8 cellular contexts compared by ENCODE assay signal in the genomic region with DNA sequence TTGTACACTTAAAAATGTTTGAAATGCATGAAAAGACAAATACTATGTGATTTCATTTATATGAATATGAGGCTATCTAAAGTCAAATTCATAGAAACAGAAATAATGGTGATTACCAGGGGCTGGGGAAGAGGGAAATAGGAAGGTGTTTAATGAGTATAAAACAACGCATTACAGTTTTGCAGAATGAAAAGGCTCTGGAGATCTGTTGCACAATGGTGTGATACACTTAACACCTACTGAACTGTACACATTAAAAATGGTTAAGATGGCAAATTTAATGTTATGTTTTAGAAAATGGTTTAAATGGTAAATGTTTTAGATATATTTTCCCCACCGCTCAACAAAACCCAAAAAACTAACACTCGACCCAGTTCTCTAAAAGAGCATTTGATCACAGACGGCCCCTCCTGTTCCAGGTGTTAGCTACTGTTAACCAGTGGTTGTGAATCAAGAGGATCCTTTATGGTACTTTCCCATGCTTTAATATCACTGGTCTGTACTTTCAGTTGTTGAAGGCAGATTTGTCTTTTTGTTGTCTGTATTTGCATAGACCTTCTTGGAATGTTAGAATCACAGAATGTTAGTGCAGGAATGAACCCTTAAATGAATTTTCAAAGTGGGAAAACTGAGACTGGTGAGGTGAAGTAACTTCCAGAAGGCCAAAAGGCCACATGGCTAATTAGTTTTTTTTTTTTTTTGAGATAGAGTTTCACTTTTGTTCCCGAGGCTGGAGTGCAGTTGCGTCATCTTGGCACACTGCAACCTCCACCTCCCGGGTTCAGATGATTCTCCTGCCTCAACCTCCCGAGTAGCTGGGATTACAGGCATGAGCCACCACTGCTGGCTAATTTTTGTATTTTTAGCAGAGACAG. TPM values are rescaled to one million over a fixed set of nuclear protein-coding genes. Genes with fewer than 3 reads are reported as not detected.
DNase-seq lines count a peak whose midpoint lies in the region; ATAC-seq and TF ChIP-seq lines count a peak whose summit lies in the region.

No MANE protein-coding gene starts in this region.

- H3K4me1 ChIP-seq in left ventricle myocardium inferior (peaks cover 60% of the 10 kb centered on the region), transverse colon (peaks cover 25 to 64% (median 39%) of the 10 kb centered on the region in 4 donors)

- H3K27ac Mint-ChIP-seq in activated T-cell treated with anti-CD3 and anti-CD28 coated beads, Interleukin-2, amount 50 U/mL, for 72 hours: peak overlapping the region; percentile 3
- H3K27ac Mint-ChIP-seq in T-helper 1 cell treated with Interleukin-12 subunit alpha and Interleukin-12 subunit beta and Interleukin-4 antibody, amounts not matched to agents 30 μg/mL and 1 μg/mL, for 36 hours: peak overlapping the region; percentile 47

- in situ Hi-C loops in transverse colon (cut with MboI; ENCODE audit: low pct_ligation_motif_present in 1 of 4, low pct_unique_long_range_greater_than_20kb in 1 of 4, low sequenced_read_pairs in 3 of 4): no loop called here

- H3K4me3 Mint-ChIP-seq in activated T-cell treated with anti-CD3 and anti-CD28 coated beads, Interleukin-2, amount 50 U/mL, for 72 hours: peak overlapping the region; percentile 47 to 49
- peak overlapping the region; percentile 36 for H3K4me3 Mint-ChIP-seq in T-helper 1 cell treated with Interleukin-12 subunit alpha and Interleukin-12 subunit beta and Interleukin-4 antibody, amounts not matched to agents 30 μg/mL and 1 μg/mL, for 36 hours

- H3K27me3 ChIP-seq in left ventricle myocardium inferior (ENCODE audit: low read depth): no peaks in the 10 kb centered on the region
- H3K27me3 ChIP-seq in transverse colon: no peaks in the 10 kb centered on the region

- no peak for TF ChIP-seq CTCF in left ventricle myocardium inferior (IDR thresholded peaks at IDR 0.05; ENCODE audit: borderline replicate concordance)
- TF ChIP-seq CTCF in transverse colon (IDR thresholded peaks at IDR 0.05): no peak

- TF ChIP-seq EP300 in transverse colon (IDR thresholded peaks at IDR 0.05; ENCODE audit: low read depth): no peak

- H3K9me3 ChIP-seq in left ventricle myocardium inferior (replicated peaks) (no peaks in the 10 kb centered on the region), transverse colon (no peaks in the 10 kb centered on the region)

- H3K36me3 ChIP-seq in left ventricle myocardium inferior (peaks cover 12% of the 10 kb centered on the region), transverse colon (no peaks in the 10 kb centered on the region)

- no peak for DNase-seq in activated T-cell treated with anti-CD3 and anti-CD28 coated beads, Interleukin-2, amount 50 U/mL, for 72 hours
- DNase-seq in activated T-cell treated with anti-CD3 and anti-CD28 coated beads for 4 hours (no peak), left ventricle myocardium inferior (no peak), transverse colon (peak; percentile 53)
- DNase-seq in activated CD4-positive, CD25-positive, alpha-beta regulatory T cell treated with anti-CD3 and anti-CD28 coated beads, Interleukin-2, amount 50 U/mL, for 72 hours: no peak

- peaks cover 72% of the 10 kb centered on the region for H3K4me1 Mint-ChIP-seq in activated T-cell treated with anti-CD3 and anti-CD28 coated beads, Interleukin-2, amount 50 U/mL, for 72 hours (ENCODE audit: low read depth)
- peaks cover 37% of the 10 kb centered on the region for H3K4me1 Mint-ChIP-seq in T-helper 1 cell treated with Interleukin-12 subunit alpha and Interleukin-12 subunit beta and Interleukin-4 antibody, amounts not matched to agents 30 μg/mL and 1 μg/mL, for 36 hours (ENCODE audit: low read depth)

- intact Hi-C loops in left ventricle myocardium inferior (cut with micrococcal nuclease) (no loop called here), transverse colon (cut with DNase I; ENCODE audit: low total_unique reads) (no loop called here)

- H3K27me3 Mint-ChIP-seq in activated T-cell treated with anti-CD3 and anti-CD28 coated beads, Interleukin-2, amount 50 U/mL, for 72 hours (ENCODE audit: low read depth): no peaks in the 10 kb centered on the region
- no peaks in the 10 kb centered on the region for H3K27me3 Mint-ChIP-seq in T-helper 1 cell treated with Interleukin-12 subunit alpha and Interleukin-12 subunit beta and Interleukin-4 antibody, amounts not matched to agents 30 μg/mL and 1 μg/mL, for 36 hours (ENCODE audit: low read depth)

- WGBS in transverse colon (ENCODE audit: low coverage in 1 of 2), 2 donors: 30 to 42% methylated on average over 8 of the region's 8 CpGs

- H3K36me3 Mint-ChIP-seq in activated T-cell treated with anti-CD3 and anti-CD28 coated beads, Interleukin-2, amount 50 U/mL, for 72 hours (ENCODE audit: insufficient read depth in 2 of 2): peaks cover 2 to 13% of the 10 kb centered on the region in 2 donors
- H3K36me3 Mint-ChIP-seq in T-helper 1 cell treated with Interleukin-12 subunit alpha and Interleukin-12 subunit beta and Interleukin-4 antibody, amounts not matched to agents 30 μg/mL and 1 μg/mL, for 36 hours (ENCODE audit: low read depth): peaks cover 28% of the 10 kb centered on the region

- peak; percentile 56 to 59 for ATAC-seq in activated T-cell treated with anti-CD3 and anti-CD28 coated beads, Interleukin-2, amount 50 U/mL, for 72 hours (replicated peaks in 1 of 2)
- ATAC-seq in GM19324 (IDR thresholded peaks at IDR 0.05; ENCODE audit: low FRiP score, unreplicated experiment): no peak
- no peak for ATAC-seq in HG02840 (IDR thresholded peaks at IDR 0.05; ENCODE audit: low FRiP score, unreplicated experiment)

- H3K9me3 Mint-ChIP-seq in activated T-cell treated with anti-CD3 and anti-CD28 coated beads, Interleukin-2, amount 50 U/mL, for 72 hours: no peaks in the 10 kb centered on the region
- H3K9me3 Mint-ChIP-seq in T-helper 1 cell treated with Interleukin-12 subunit alpha and Interleukin-12 subunit beta and Interleukin-4 antibody, amounts not matched to agents 30 μg/mL and 1 μg/mL, for 36 hours: no peaks in the 10 kb centered on the region

- no peak for TF ChIP-seq POLR2A in transverse colon (IDR thresholded peaks at IDR 0.05)

- H3K27ac ChIP-seq in left ventricle myocardium inferior (replicated peaks): peak overlapping the region; percentile 4
- peak overlapping the region; percentile 13 to 41 (median 30) for H3K27ac ChIP-seq in transverse colon

- H3K4me3 ChIP-seq in left ventricle myocardium inferior (no peak overlapping the region), transverse colon (peak overlapping the region in 1 of 4 donors; percentile 25)

RNA-seq across cellular contexts. Expression of a gene that starts 10.2 kb away (rescaled TPM):
- 100 to 1,000 TPM; 137 to 147 TPM for total RNA-seq in activated T-cell treated with anti-CD3 and anti-CD28 coated beads, Interleukin-2, amount 50 U/mL, for 72 hours
- total RNA-seq in left ventricle myocardium inferior: 86.1 TPM
- 100 to 1,000 TPM in 3 of 4 donors, 10 to 100 TPM in 1; 99.5 to 150 (median 144) TPM for total RNA-seq in transverse colon

Comparison
In these comparisons a context has a peak if more than half of its experiments do, and no peak if none do; other contexts are left out.
1. ATAC-seq: peak in activated T-cell treated with anti-CD3 and anti-CD28 coated beads, Interleukin-2, amount 50 U/mL, for 72 hours (2 of 2); none in GM19324 (single experiment) and HG02840 (single experiment).